Comparison of ENCODE assay signal across 1 cellular context in genomic region chr4:57163530-57164459, GRCh38.
TF ChIP-seq lines count a peak whose summit lies in the region.

No MANE protein-coding gene starts in this region.

TF ChIP-seq in HEK293, 187 proteins besides CTCF, POLR2A, EP300 and RAD21 (continued from another document):
- no peak for TF ChIP-seq ZFP3 (tag by site-specific recombination; IDR thresholded peaks at IDR 0.05; ENCODE audit: low read depth)
- TF ChIP-seq ZSCAN30 (tag by site-specific recombination; IDR thresholded peaks at IDR 0.05): peak; percentile 36; the same call in 1 of the 2 replicates
- no peak for TF ChIP-seq ZNF202 (tag by site-specific recombination; IDR thresholded peaks at IDR 0.05; ENCODE audit: borderline replicate concordance)
- TF ChIP-seq ZNF398 (tag by site-specific recombination; IDR thresholded peaks at IDR 0.05): no peak
- TF ChIP-seq ZBTB17 (tag by site-specific recombination; IDR thresholded peaks at IDR 0.05): 0 out of 2 replicates have a peak, but pooled peaks have one; percentile 19
- no peak for TF ChIP-seq KLF9 (tag by site-specific recombination; IDR thresholded peaks at IDR 0.05; ENCODE audit: low read depth)
- 0 out of 2 replicates have a peak, but pooled peaks have one; percentile 30 for TF ChIP-seq ZNF600 (tag by site-specific recombination; IDR thresholded peaks at IDR 0.05)
- no peak for TF ChIP-seq REPIN1 (tag by site-specific recombination; IDR thresholded peaks at IDR 0.05; ENCODE audit: low read depth)
- TF ChIP-seq ZNF335 (tag by site-specific recombination; conservative IDR thresholded peaks at IDR 0.05): peak; percentile 75
- peak; percentile 86; the same call in 1 of the 2 replicates for TF ChIP-seq MZF1 (tag by site-specific recombination; IDR thresholded peaks at IDR 0.05; ENCODE audit: borderline replicate concordance)
- 0 out of 2 replicates have a peak, but pooled peaks have one; percentile 9 for TF ChIP-seq SCRT2 (tag by site-specific recombination; IDR thresholded peaks at IDR 0.05)
- TF ChIP-seq ZNF366 (tag by site-specific recombination; conservative IDR thresholded peaks at IDR 0.05): peak; percentile 78
- TF ChIP-seq IKZF3 (tag by site-specific recombination; IDR thresholded peaks at IDR 0.05): peak; percentile 61; the same call in 1 of the 2 replicates
- TF ChIP-seq ZNF629 (tag by site-specific recombination; IDR thresholded peaks at IDR 0.05): 0 out of 2 replicates have a peak, but pooled peaks have one; percentile 25
- TF ChIP-seq ZFP37 (tag by site-specific recombination; IDR thresholded peaks at IDR 0.05): 0 out of 2 replicates have a peak, but pooled peaks have one; percentile 51
- TF ChIP-seq ZBTB8A (tag by site-specific recombination; IDR thresholded peaks at IDR 0.05): peak; percentile 51
- no peak for TF ChIP-seq ZBTB6 (tag by site-specific recombination; IDR thresholded peaks at IDR 0.05)
- TF ChIP-seq, protein P1, sequence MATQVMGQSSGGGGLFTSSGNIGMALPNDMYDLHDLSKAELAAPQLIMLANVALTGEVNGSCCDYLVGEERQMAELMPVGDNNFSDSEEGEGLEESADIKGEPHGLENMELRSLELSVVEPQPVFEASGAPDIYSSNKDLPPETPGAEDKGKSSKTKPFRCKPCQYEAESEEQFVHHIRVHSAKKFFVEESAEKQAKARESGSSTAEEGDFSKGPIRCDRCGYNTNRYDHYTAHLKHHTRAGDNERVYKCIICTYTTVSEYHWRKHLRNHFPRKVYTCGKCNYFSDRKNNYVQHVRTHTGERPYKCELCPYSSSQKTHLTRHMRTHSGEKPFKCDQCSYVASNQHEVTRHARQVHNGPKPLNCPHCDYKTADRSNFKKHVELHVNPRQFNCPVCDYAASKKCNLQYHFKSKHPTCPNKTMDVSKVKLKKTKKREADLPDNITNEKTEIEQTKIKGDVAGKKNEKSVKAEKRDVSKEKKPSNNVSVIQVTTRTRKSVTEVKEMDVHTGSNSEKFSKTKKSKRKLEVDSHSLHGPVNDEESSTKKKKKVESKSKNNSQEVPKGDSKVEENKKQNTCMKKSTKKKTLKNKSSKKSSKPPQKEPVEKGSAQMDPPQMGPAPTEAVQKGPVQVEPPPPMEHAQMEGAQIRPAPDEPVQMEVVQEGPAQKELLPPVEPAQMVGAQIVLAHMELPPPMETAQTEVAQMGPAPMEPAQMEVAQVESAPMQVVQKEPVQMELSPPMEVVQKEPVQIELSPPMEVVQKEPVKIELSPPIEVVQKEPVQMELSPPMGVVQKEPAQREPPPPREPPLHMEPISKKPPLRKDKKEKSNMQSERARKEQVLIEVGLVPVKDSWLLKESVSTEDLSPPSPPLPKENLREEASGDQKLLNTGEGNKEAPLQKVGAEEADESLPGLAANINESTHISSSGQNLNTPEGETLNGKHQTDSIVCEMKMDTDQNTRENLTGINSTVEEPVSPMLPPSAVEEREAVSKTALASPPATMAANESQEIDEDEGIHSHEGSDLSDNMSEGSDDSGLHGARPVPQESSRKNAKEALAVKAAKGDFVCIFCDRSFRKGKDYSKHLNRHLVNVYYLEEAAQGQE (tag by site-specific recombination; IDR thresholded peaks at IDR 0.05): no peak; the same call in 1 of the 2 replicates
- peak; percentile 28; the same call in 1 of the 2 replicates for TF ChIP-seq ZNF692 (tag by site-specific recombination; IDR thresholded peaks at IDR 0.05)
- TF ChIP-seq ZNF654 (tag by site-specific recombination; IDR thresholded peaks at IDR 0.05; ENCODE audit: low read depth): peak; percentile 78
- TF ChIP-seq ZNF184 (tag by site-specific recombination; IDR thresholded peaks at IDR 0.05): no peak
- no peak for TF ChIP-seq ZNF341 (tag by site-specific recombination; IDR thresholded peaks at IDR 0.05; ENCODE audit: low read depth)
- peak; percentile 56 for TF ChIP-seq SP7 (tag by site-specific recombination; IDR thresholded peaks at IDR 0.05)
- TF ChIP-seq ZNF623 (tag by site-specific recombination; IDR thresholded peaks at IDR 0.05): no peak
- no peak for TF ChIP-seq MEIS1 (CRISPR knock-in tag; IDR thresholded peaks at IDR 0.05; ENCODE audit: borderline replicate concordance)
